ENCODE assay signal across 1 cellular context in the genomic region with DNA sequence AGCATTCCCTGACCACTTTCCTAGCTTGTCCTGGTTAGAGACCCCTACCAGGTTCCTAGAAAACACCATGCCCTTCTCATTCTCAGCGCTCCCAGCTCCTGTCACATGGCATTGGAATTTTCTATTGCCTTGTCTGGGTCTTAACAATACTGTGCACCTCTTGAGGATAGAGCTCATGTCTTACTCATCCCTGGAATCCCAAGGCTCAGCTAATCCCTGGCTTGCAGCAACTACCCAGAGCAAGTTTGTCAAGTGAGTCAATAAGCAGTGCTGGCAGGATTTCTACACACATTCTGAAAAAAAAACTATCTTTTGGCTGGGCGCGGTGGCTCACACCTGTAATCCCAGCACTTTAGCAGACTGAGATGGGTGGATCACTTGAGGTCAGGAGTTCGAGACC.
TF ChIP-seq lines count a peak whose summit lies in the region.

No MANE protein-coding gene starts in this region.

TF ChIP-seq in HCT116, 20 proteins besides CTCF, POLR2A, EP300 and RAD21:
- peak; percentile 84 for TF ChIP-seq CBX3 (IDR thresholded peaks at IDR 0.05; ENCODE audit: low read depth)
- peak; percentile 66; the same call in 1 of the 2 replicates for TF ChIP-seq JUND (IDR thresholded peaks at IDR 0.05)
- TF ChIP-seq EZH2 (IDR thresholded peaks at IDR 0.05), result no peak
- TF ChIP-seq SIN3A (IDR thresholded peaks at IDR 0.05; ENCODE audit: low read depth), result peak; percentile 47; the same call in 1 of the 2 replicates
- peak; percentile 70 for TF ChIP-seq SP1 (IDR thresholded peaks at IDR 0.05; ENCODE audit: low read depth)
- TF ChIP-seq, protein P1, sequence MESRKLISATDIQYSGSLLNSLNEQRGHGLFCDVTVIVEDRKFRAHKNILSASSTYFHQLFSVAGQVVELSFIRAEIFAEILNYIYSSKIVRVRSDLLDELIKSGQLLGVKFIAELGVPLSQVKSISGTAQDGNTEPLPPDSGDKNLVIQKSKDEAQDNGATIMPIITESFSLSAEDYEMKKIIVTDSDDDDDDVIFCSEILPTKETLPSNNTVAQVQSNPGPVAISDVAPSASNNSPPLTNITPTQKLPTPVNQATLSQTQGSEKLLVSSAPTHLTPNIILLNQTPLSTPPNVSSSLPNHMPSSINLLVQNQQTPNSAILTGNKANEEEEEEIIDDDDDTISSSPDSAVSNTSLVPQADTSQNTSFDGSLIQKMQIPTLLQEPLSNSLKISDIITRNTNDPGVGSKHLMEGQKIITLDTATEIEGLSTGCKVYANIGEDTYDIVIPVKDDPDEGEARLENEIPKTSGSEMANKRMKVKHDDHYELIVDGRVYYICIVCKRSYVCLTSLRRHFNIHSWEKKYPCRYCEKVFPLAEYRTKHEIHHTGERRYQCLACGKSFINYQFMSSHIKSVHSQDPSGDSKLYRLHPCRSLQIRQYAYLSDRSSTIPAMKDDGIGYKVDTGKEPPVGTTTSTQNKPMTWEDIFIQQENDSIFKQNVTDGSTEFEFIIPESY (IDR thresholded peaks at IDR 0.05; ENCODE audit: extremely low read depth, insufficient replicate concordance, low read length), result no peak
- TF ChIP-seq EGR1 (IDR thresholded peaks at IDR 0.05; ENCODE audit: low read depth), result no peak
- TF ChIP-seq YY1 (IDR thresholded peaks at IDR 0.05; ENCODE audit: extremely low read depth, insufficient replicate concordance, low read depth, low read length), result peak; percentile 13
- TF ChIP-seq, protein P2, sequence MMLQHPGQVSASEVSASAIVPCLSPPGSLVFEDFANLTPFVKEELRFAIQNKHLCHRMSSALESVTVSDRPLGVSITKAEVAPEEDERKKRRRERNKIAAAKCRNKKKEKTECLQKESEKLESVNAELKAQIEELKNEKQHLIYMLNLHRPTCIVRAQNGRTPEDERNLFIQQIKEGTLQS (IDR thresholded peaks at IDR 0.05), result no peak
- TF ChIP-seq, protein P3, sequence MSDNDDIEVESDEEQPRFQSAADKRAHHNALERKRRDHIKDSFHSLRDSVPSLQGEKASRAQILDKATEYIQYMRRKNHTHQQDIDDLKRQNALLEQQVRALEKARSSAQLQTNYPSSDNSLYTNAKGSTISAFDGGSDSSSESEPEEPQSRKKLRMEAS (IDR thresholded peaks at IDR 0.05), result peak; percentile 71
- peak; percentile 17; the same call in 1 of the 2 replicates for TF ChIP-seq POLR2AphosphoS5 (IDR thresholded peaks at IDR 0.05; ENCODE audit: low read depth, low read length)
- TF ChIP-seq FOSL1 (IDR thresholded peaks at IDR 0.05; ENCODE audit: low read depth), result peak; percentile 74
- TF ChIP-seq SRF (IDR thresholded peaks at IDR 0.05; ENCODE audit: low read depth), result no peak
- TF ChIP-seq CEBPB (IDR thresholded peaks at IDR 0.05; ENCODE audit: low read depth), result peak; percentile 74
